ENCODE assay signal across 10 cellular contexts in the genomic region with DNA sequence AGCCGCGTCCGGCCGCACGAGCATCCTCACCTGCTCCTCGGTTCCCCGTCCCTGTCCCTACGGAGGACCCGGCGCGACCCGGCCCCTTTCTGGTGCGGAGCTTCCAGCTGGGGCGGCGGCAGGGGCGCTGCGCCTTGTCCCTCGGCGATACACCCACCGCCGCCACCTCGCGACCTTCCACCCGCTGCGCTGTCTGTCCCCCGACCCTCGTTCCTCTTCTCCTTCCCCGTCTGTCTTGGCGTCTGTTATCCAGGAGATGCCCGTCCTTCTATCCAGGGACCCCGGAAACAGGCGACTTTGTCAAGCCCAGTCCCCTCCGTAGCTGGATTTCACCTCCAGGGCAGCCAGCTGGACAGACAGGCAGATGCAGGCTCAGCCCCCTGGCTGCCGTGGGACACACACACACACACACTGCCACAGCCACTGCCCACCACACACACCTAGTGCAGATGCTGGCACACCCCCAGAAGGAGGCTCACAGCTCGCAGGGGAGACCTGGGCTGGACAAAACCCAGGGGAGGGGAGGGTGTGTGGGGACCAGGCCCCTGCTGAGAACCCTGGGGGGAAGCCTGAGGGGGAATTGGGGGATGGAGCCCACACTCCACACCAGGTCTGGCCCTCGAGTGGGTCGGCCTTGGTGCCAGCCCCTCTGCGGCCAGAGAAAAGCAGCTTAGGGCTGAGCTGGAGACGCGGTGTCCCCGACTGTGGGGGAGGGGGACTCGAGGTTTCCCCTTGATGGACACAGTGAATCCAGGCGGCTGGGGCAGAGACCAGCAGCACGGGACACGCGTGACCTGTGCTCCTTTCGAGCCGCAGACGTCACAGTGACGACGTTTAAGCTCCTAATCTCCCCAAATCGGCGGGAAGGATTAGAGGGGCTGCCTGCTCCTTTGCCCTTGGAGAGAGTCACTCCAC. TPM values are rescaled to one million over a fixed set of nuclear protein-coding genes. Genes with fewer than 3 reads are reported as not detected.
DNase-seq lines count a peak whose midpoint lies in the region; ATAC-seq, FAIRE-seq and TF ChIP-seq lines count a peak whose summit lies in the region.
"Had no signal": no experiment of that assay in that cellular context is flagged by ENCODE, and none has a peak within 500 bp of the region (broad histone marks: within the 10 kb centered on the region; RNA-seq: fewer than 3 reads in every experiment).

No MANE protein-coding gene starts in this region.

- no peaks in the 10 kb centered on the region for H3K9me3 Mint-ChIP-seq in astrocyte (ENCODE audit: unreplicated experiment)

- no peak for FAIRE-seq in astrocyte (lab: Jason Lieb, UNC)

- H3K4me1 Mint-ChIP-seq in astrocyte (ENCODE audit: low read depth, unreplicated experiment): peaks cover 6% of the 10 kb centered on the region

- H3K4me1 ChIP-seq in astrocyte (ENCODE audit: insufficient read depth, low read length): peaks cover 11% of the 10 kb centered on the region
- H3K4me1 ChIP-seq in suprapubic skin: peaks cover 27% of the 10 kb centered on the region

- H3K36me3 Mint-ChIP-seq in astrocyte (ENCODE audit: low read depth, unreplicated experiment): peaks cover 9% of the 10 kb centered on the region

- H3K27me3 Mint-ChIP-seq in astrocyte (ENCODE audit: low read depth, unreplicated experiment): peaks cover 2% of the 10 kb centered on the region

- no peak overlapping the region for H3K9ac ChIP-seq in astrocyte (ENCODE audit: low read length)
- H3K9ac ChIP-seq: KMS-11 had no signal

- H3K4me3 Mint-ChIP-seq in astrocyte (ENCODE audit: unreplicated experiment): peak overlapping the region; percentile 85

- ATAC-seq in HG03469 (IDR thresholded peaks at IDR 0.05; ENCODE audit: unreplicated experiment): no peak

- peak overlapping the region; percentile 77 for H3K27ac Mint-ChIP-seq in astrocyte (ENCODE audit: unreplicated experiment)

- TF ChIP-seq POLR2A in suprapubic skin (IDR thresholded peaks at IDR 0.05): no peak

- H3K27ac ChIP-seq in astrocyte (ENCODE audit: low read depth, low read length): no peak overlapping the region
- no peak overlapping the region for H3K27ac ChIP-seq in suprapubic skin
- H3K27ac ChIP-seq: C4-2B, KMS-11 had no signal

- peaks cover 44% of the 10 kb centered on the region for H4K20me1 ChIP-seq in astrocyte (ENCODE audit: insufficient read depth, low read length)

- H3K27me3 ChIP-seq in astrocyte (ENCODE audit: insufficient read depth, low read length) (peaks cover 14% of the 10 kb centered on the region), suprapubic skin (peaks cover 39% of the 10 kb centered on the region)

- H3K9me3 ChIP-seq in astrocyte (ENCODE audit: insufficient read depth, low read depth, low read length) (no peaks in the 10 kb centered on the region), suprapubic skin (no peaks in the 10 kb centered on the region)

- H3K4me3 ChIP-seq in astrocyte (ENCODE audit: insufficient read depth, low read depth, low read length): no peak overlapping the region
- peak overlapping the region; percentile 42 for H3K4me3 ChIP-seq in suprapubic skin

- H3K36me3 ChIP-seq in astrocyte (ENCODE audit: insufficient read depth, low read length) (no peaks in the 10 kb centered on the region), suprapubic skin (no peaks in the 10 kb centered on the region)

- 67% methylated on average over 44 of the region's 53 CpGs for whole genome bisulfite sequencing in suprapubic skin

- no peaks in the 10 kb centered on the region for H3K79me2 ChIP-seq in astrocyte (ENCODE audit: insufficient read depth, low read length)

- peak overlapping the region; percentile 73 for H3K4me2 ChIP-seq in astrocyte (ENCODE audit: low read length)
- H3K4me2 ChIP-seq: KMS-11 had no signal

- peak; percentile 10 for DNase-seq in activated naive CD4-positive, alpha-beta T cell treated with anti-CD3 and anti-CD28 coated beads, Interleukin-2, amount 50 U/mL, for 16 hours
- DNase-seq in activated naive CD4-positive, alpha-beta T cell treated with Interleukin-2 at 50 U/mL for 16 hours: no peak
- DNase-seq in astrocyte (ENCODE audit: low read depth) (no peak), left kidney (ENCODE audit: low read depth, low spot score) (peak; percentile 57), suprapubic skin (ENCODE audit: low spot score in 2 of 2) (no peak), UCSD-AML1 (lab: John Stamatoyannopoulos, UW; ENCODE audit: unreplicated experiment) (no peak), H4 (ENCODE audit: low spot score) (no peak)

- TF ChIP-seq EP300 in suprapubic skin (IDR thresholded peaks at IDR 0.05): no peak

- H2AFZ ChIP-seq in astrocyte (ENCODE audit: low read depth, low read length): no peak overlapping the region

- TF ChIP-seq CTCF in astrocyte (IDR thresholded peaks at IDR 0.05; ENCODE audit: insufficient read depth, low read depth, low read length) (no peak), suprapubic skin (IDR thresholded peaks at IDR 0.05) (no peak)

RNA-seq across cellular contexts. Expression of a gene that starts 0.8 kb away (rescaled TPM):
- total RNA-seq in astrocyte: 9.9 and 12.0 TPM in 2 replicates
- 1 to 10 TPM in 1 of 4 donors, under 1 TPM in 1, not detected in 2; 0.97 to 1.2 TPM for total RNA-seq in suprapubic skin
- total RNA-seq in H4 (2014; rRNA removed; shearing (Covaris generic)): not detected in 2 replicates

RNA-seq across cellular contexts. Expression of a gene that starts 10.9 kb away (rescaled TPM):
- 2.0 and 4.0 TPM in 2 replicates for total RNA-seq in astrocyte
- total RNA-seq in suprapubic skin: not detected
- total RNA-seq in H4 (2014; rRNA removed; shearing (Covaris generic)): not detected in 2 replicates

RNA-seq across cellular contexts. Expression of a gene that starts 13.1 kb away (rescaled TPM):
- total RNA-seq in astrocyte: 0.12 TPM in 1 of 2 replicates, not detected in the other
- total RNA-seq in suprapubic skin: 1 to 10 TPM in 1 of 4 donors, under 1 TPM in 1, not detected in 2; 0.53 to 1.1 TPM
- not detected in 2 replicates for total RNA-seq in H4 (2014; rRNA removed; shearing (Covaris generic))

RNA-seq across cellular contexts. Expression of a gene that starts 22.1 kb away (rescaled TPM):
- total RNA-seq in astrocyte (75.4 and 80.6 TPM in 2 replicates), suprapubic skin (10 to 100 TPM; 20.9 to 34.0 (median 26.6) TPM)
- total RNA-seq in H4 (2014; rRNA removed; shearing (Covaris generic)): 11.7 and 11.9 TPM in 2 replicates

RNA-seq across cellular contexts. Expression of a gene that starts 57.2 kb away (rescaled TPM):
- 44.1 and 48.9 TPM in 2 replicates for total RNA-seq in astrocyte
- 10 to 100 TPM; 37.0 to 60.6 (median 43.7) TPM for total RNA-seq in suprapubic skin
- total RNA-seq in H4 (2014; rRNA removed; shearing (Covaris generic)): 24.9 and 29.9 TPM in 2 replicates

Comparison
In these comparisons a context has a peak if more than half of its experiments do, and no peak if none do; other contexts are left out.
1. DNase-seq: peak in activated naive CD4-positive, alpha-beta T cell treated with anti-CD3 and anti-CD28 coated beads, Interleukin-2, amount 50 U/mL, for 16 hours (single experiment) and left kidney (single experiment); none in activated naive CD4-positive, alpha-beta T cell treated with Interleukin-2 at 50 U/mL for 16 hours (single experiment), astrocyte (single experiment), suprapubic skin (0 of 2), UCSD-AML1 (single experiment) and H4 (single experiment).